1 cellular context compared by ENCODE assay signal in genomic region chr10:95247200-95247880, GRCh38.
TF ChIP-seq lines count a peak whose summit lies in the region.

No MANE protein-coding gene starts in this region.

TF ChIP-seq in IMR-90, 13 proteins besides CTCF, POLR2A, EP300 and RAD21 (continued from another document):
- TF ChIP-seq FOS (IDR thresholded peaks at IDR 0.05; ENCODE audit: low read depth, low read length) (peak; percentile 68), ELK1 (IDR thresholded peaks at IDR 0.05; ENCODE audit: borderline replicate concordance, low read depth, low read length) (no peak), NFE2L2 (IDR thresholded peaks at IDR 0.05; ENCODE audit: low read depth, low read length) (no peak), SMC3 (IDR thresholded peaks at IDR 0.05; ENCODE audit: low read depth, low read length) (peak; percentile 1; the same call in 1 of the 2 replicates), CHD1 (IDR thresholded peaks at IDR 0.05; ENCODE audit: low read depth, low read length) (no peak), CEBPB (IDR thresholded peaks at IDR 0.05; ENCODE audit: low read depth, low read length) (peak; percentile 24; the same call in 1 of the 2 replicates)
